ENCODE assay signal across 18 cellular contexts in the genomic region with DNA sequence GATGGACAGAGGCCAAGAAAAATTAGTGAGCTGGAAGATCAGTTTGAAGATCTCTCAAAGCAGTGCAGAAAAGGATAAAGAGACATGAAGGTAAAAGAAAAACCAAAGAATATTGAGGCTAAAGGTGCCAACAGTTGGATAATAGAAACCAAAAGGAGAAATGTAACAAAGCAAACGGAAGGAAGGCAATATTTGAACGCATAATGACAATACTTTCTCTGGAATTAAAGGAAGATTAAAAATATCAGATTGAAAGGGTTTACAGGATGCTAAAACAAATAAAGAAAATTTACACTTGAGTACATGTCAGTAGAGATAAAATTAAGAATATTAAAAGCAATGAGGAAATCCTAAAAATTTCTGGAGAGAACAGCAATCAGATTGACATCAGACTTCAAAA.
A peak's percentile ranks its signal among the peaks of the same experiment; 100 is the strongest.
DNase-seq lines count a peak whose midpoint lies in the region; ATAC-seq and TF ChIP-seq lines count a peak whose summit lies in the region.
"Had no signal": no experiment of that assay in that cellular context is flagged by ENCODE, and none has a peak within 500 bp of the region (broad histone marks: within the 10 kb centered on the region; RNA-seq: fewer than 3 reads in every experiment).

No MANE protein-coding gene starts in this region.

- H3K4me3 Mint-ChIP-seq in MCF 10A (ENCODE audit: unreplicated experiment) = no peak overlapping the region
- H3K4me3 Mint-ChIP-seq in activated CD8-positive, alpha-beta T cell treated with anti-CD3 and anti-CD28 coated beads, Interleukin-2, amount 10 ng/mL, durations not matched to agents 7 days and 5 days = no peak overlapping the region
- H3K4me3 Mint-ChIP-seq in natural killer cell treated with Interleukin-12 subunit alpha and Interleukin-12 subunit beta and Interleukin-15 and Interleukin-18, amount 100 ng/mL, for 72 hours = no peak overlapping the region
- H3K4me3 Mint-ChIP-seq: B cell; CD8-positive, alpha-beta T cell had no signal

- TF ChIP-seq CTCF in mammary epithelial cell (conservative IDR thresholded peaks at IDR 0.05 in 1 of 2, IDR thresholded peaks at IDR 0.05 in 1 of 2; ENCODE audit: extremely low read depth in 1 of 2, insufficient read depth in 1 of 2, low read depth in 1 of 2, low read length in 2 of 2) (no peak), MCF 10A (IDR thresholded peaks at IDR 0.05; ENCODE audit: unreplicated experiment) (no peak), VCaP (conservative IDR thresholded peaks at IDR 0.05) (no peak), parathyroid adenoma (IDR thresholded peaks at IDR 0.05) (no peak)

- H3K9me3 ChIP-seq in mammary epithelial cell (replicated peaks; ENCODE audit: insufficient read depth, low read length) (no peaks in the 10 kb centered on the region), parathyroid adenoma (ENCODE audit: control insufficient read depth, low read length) (no peaks in the 10 kb centered on the region)

- H3K9me3 Mint-ChIP-seq in MCF 10A (ENCODE audit: unreplicated experiment) = peaks cover 20% of the 10 kb centered on the region
- no peaks in the 10 kb centered on the region for H3K9me3 Mint-ChIP-seq in activated CD8-positive, alpha-beta T cell treated with anti-CD3 and anti-CD28 coated beads, Interleukin-2, amount 10 ng/mL, durations not matched to agents 7 days and 5 days (ENCODE audit: insufficient read depth)
- H3K9me3 Mint-ChIP-seq in natural killer cell treated with Interleukin-12 subunit alpha and Interleukin-12 subunit beta and Interleukin-15 and Interleukin-18, amount 100 ng/mL, for 72 hours = no peaks in the 10 kb centered on the region

- H3K9ac ChIP-seq in mammary epithelial cell (ENCODE audit: insufficient read depth, low read length) (no peak overlapping the region), parathyroid adenoma (no peak overlapping the region)
- H3K9ac ChIP-seq: BLaER1 treated with 17β-estradiol and CSF1 and Interleukin-3, amounts not matched to agents 10 nM and 100 nM had no signal

- CTCF ChIA-PET in mammary epithelial cell (lab: Charles Lee; ENCODE audit: low non-redundant PET) (no interaction called here), MCF 10A (lab: Yijun Ruan, JAX) (interaction anchor here (0.6 to 0.7 kb wide), 4 partner anchors 10 to 250 kb away, joined by 3 to 4 read pairs (median 4); no protein-coding TSS in a partner anchor)
- CTCF ChIA-PET in activated CD8-positive, alpha-beta T cell treated with anti-CD3 and anti-CD28 coated beads, Interleukin-2, amount 10 ng/mL, durations not matched to agents 7 days and 5 days (lab: Charles Lee) = interaction anchor here (1.4 kb wide), 1 partner anchor 57 kb away, joined by 4 read pairs; no protein-coding TSS in a partner anchor

- H3K27ac Mint-ChIP-seq in MCF 10A (ENCODE audit: low read depth, unreplicated experiment) = no peak overlapping the region
- H3K27ac Mint-ChIP-seq in activated CD8-positive, alpha-beta T cell treated with anti-CD3 and anti-CD28 coated beads, Interleukin-2, amount 10 ng/mL, durations not matched to agents 7 days and 5 days = no peak overlapping the region
- no peak overlapping the region for H3K27ac Mint-ChIP-seq in natural killer cell treated with Interleukin-12 subunit alpha and Interleukin-12 subunit beta and Interleukin-15 and Interleukin-18, amount 100 ng/mL, for 72 hours
- H3K27ac Mint-ChIP-seq: B cell; CD8-positive, alpha-beta T cell had no signal

- no peaks in the 10 kb centered on the region for H4K20me1 ChIP-seq in mammary epithelial cell (ENCODE audit: insufficient read depth, low read length)
- H4K20me1 ChIP-seq: BLaER1 treated with 17β-estradiol and CSF1 and Interleukin-3, amounts not matched to agents 10 nM and 100 nM had no signal

- no TSS peak for BruUV-seq in mammary epithelial cell (replicated peaks; lab: Mats Ljungman, UMichigan)
- no TSS peak for BruUV-seq in MCF 10A (replicated peaks; lab: Mats Ljungman, UMichigan)

- H3K36me3 ChIP-seq in mammary epithelial cell (ENCODE audit: insufficient read depth, low read length) (no peaks in the 10 kb centered on the region), parathyroid adenoma (ENCODE audit: control insufficient read depth, insufficient read depth, low read length) (no peaks in the 10 kb centered on the region)
- H3K36me3 ChIP-seq: BLaER1 treated with 17β-estradiol and CSF1 and Interleukin-3, amounts not matched to agents 10 nM and 100 nM had no signal

- H3K27ac ChIP-seq in mammary epithelial cell (ENCODE audit: insufficient read depth, low read depth, low read length) (no peak overlapping the region), VCaP (peak overlapping the region; percentile 97), parathyroid adenoma (no peak overlapping the region)
- H3K27ac ChIP-seq: BLaER1 treated with 17β-estradiol and CSF1 and Interleukin-3, amounts not matched to agents 10 nM and 100 nM had no signal

- 57% methylated on average over 2 of the region's 2 CpGs for WGBS in mammary epithelial cell (ENCODE audit: low coverage, missing lambda C conversion rate)

- peaks cover 21% of the 10 kb centered on the region for H3K4me1 ChIP-seq in mammary epithelial cell (ENCODE audit: insufficient read depth, low read length)
- peaks cover 3% of the 10 kb centered on the region for H3K4me1 ChIP-seq in parathyroid adenoma

- peak overlapping the region; percentile 86 for H2AFZ ChIP-seq in mammary epithelial cell (ENCODE audit: low read depth, low read length)
- H2AFZ ChIP-seq in parathyroid adenoma = no peak overlapping the region

- ATAC-seq in activated CD8-positive, alpha-beta T cell treated with anti-CD3 and anti-CD28 coated beads, Interleukin-2, amount 10 ng/mL, durations not matched to agents 7 days and 5 days = no peak
- ATAC-seq in natural killer cell treated with Interleukin-12 subunit alpha and Interleukin-12 subunit beta and Interleukin-15 and Interleukin-18, amount 100 ng/mL, for 72 hours = no peak
- no peak for ATAC-seq in GM21723 (IDR thresholded peaks at IDR 0.05; ENCODE audit: unreplicated experiment)
- ATAC-seq: CD8-positive, alpha-beta T cell; HCT116; HepG2 had no signal

- no peaks in the 10 kb centered on the region for H3K27me3 ChIP-seq in mammary epithelial cell (ENCODE audit: insufficient read depth, low read length)
- H3K27me3 ChIP-seq in parathyroid adenoma (ENCODE audit: control insufficient read depth, insufficient read depth, low read length) = no peaks in the 10 kb centered on the region
- H3K27me3 ChIP-seq: BLaER1 treated with 17β-estradiol and CSF1 and Interleukin-3, amounts not matched to agents 10 nM and 100 nM had no signal

- peaks cover 9% of the 10 kb centered on the region for H3K4me1 Mint-ChIP-seq in MCF 10A (ENCODE audit: insufficient read depth, unreplicated experiment)
- no peaks in the 10 kb centered on the region for H3K4me1 Mint-ChIP-seq in activated CD8-positive, alpha-beta T cell treated with anti-CD3 and anti-CD28 coated beads, Interleukin-2, amount 10 ng/mL, durations not matched to agents 7 days and 5 days (ENCODE audit: low read depth)
- H3K4me1 Mint-ChIP-seq in natural killer cell treated with Interleukin-12 subunit alpha and Interleukin-12 subunit beta and Interleukin-15 and Interleukin-18, amount 100 ng/mL, for 72 hours (ENCODE audit: low read depth in 2 of 2) = no peaks in the 10 kb centered on the region

- POLR2A ChIA-PET in MCF 10A (lab: Yijun Ruan, JAX) = interaction anchor here (0.6 kb wide), 1 partner anchor 781 kb away, joined by 3 read pairs; no protein-coding TSS in a partner anchor
- POLR2A ChIA-PET in activated CD8-positive, alpha-beta T cell treated with anti-CD3 and anti-CD28 coated beads, Interleukin-2, amount 10 ng/mL, durations not matched to agents 7 days and 5 days (lab: Charles Lee) = no interaction called here

- H3K27me3 Mint-ChIP-seq in MCF 10A (ENCODE audit: insufficient read depth, unreplicated experiment) = no peaks in the 10 kb centered on the region
- peaks cover 19% of the 10 kb centered on the region for H3K27me3 Mint-ChIP-seq in activated CD8-positive, alpha-beta T cell treated with anti-CD3 and anti-CD28 coated beads, Interleukin-2, amount 10 ng/mL, durations not matched to agents 7 days and 5 days (ENCODE audit: low read depth)
- H3K27me3 Mint-ChIP-seq in natural killer cell treated with Interleukin-12 subunit alpha and Interleukin-12 subunit beta and Interleukin-15 and Interleukin-18, amount 100 ng/mL, for 72 hours = peaks cover 16 to 32% of the 10 kb centered on the region in 2 donors
- H3K27me3 Mint-ChIP-seq: B cell had no signal

- no peak overlapping the region for H3K4me3 ChIP-seq in mammary epithelial cell (replicated peaks in 1 of 3; ENCODE audit: insufficient read depth in 1 of 3, low read depth in 2 of 3, low read length in 3 of 3)
- no peak overlapping the region for H3K4me3 ChIP-seq in parathyroid adenoma (ENCODE audit: low read depth, low read length)
- H3K4me3 ChIP-seq: BLaER1 treated with 17β-estradiol and CSF1 and Interleukin-3, amounts not matched to agents 10 nM and 100 nM had no signal

- no peaks in the 10 kb centered on the region for H3K36me3 Mint-ChIP-seq in MCF 10A (ENCODE audit: insufficient read depth, unreplicated experiment)
- no peaks in the 10 kb centered on the region for H3K36me3 Mint-ChIP-seq in activated CD8-positive, alpha-beta T cell treated with anti-CD3 and anti-CD28 coated beads, Interleukin-2, amount 10 ng/mL, durations not matched to agents 7 days and 5 days (ENCODE audit: low read depth)
- H3K36me3 Mint-ChIP-seq in natural killer cell treated with Interleukin-12 subunit alpha and Interleukin-12 subunit beta and Interleukin-15 and Interleukin-18, amount 100 ng/mL, for 72 hours = peaks cover 6% of the 10 kb centered on the region
- H3K36me3 Mint-ChIP-seq: CD8-positive, alpha-beta T cell had no signal

- H3K79me2 ChIP-seq in mammary epithelial cell (ENCODE audit: insufficient read depth, low read length) = no peaks in the 10 kb centered on the region
- H3K79me2 ChIP-seq in parathyroid adenoma = no peaks in the 10 kb centered on the region

- DNase-seq in mammary epithelial cell (no peak), MCF 10A (ENCODE audit: unreplicated experiment) (no peak)
- no peak for DNase-seq in activated CD8-positive, alpha-beta T cell treated with anti-CD3 and anti-CD28 coated beads, Interleukin-2, amount 10 ng/mL, durations not matched to agents 7 days and 5 days
- no peak for DNase-seq in natural killer cell treated with Interleukin-12 subunit alpha and Interleukin-12 subunit beta and Interleukin-15 and Interleukin-18, amount 100 ng/mL, for 72 hours (ENCODE audit: low spot score)
- DNase-seq: 8988T; Calu3; CD8-positive, alpha-beta T cell; DMS79 treated with DMSO at 0.1 percent for 48 hours; GF-D8; GOT3; H7 had no signal

- dilution Hi-C loops in mammary epithelial cell (cut with HindIII; ENCODE audit: low sequenced_read_pairs) = no loop called here

- intact Hi-C loops in mammary epithelial cell (cut with micrococcal nuclease) = no loop called here
- intact Hi-C loops in MCF 10A (cut with micrococcal nuclease) = no loop called here

- in situ Hi-C loops in mammary epithelial cell (cut with MboI; ENCODE audit: low sequenced_read_pairs in 2 of 2) = no loop called here

- no peak overlapping the region for H3K4me2 ChIP-seq in mammary epithelial cell (ENCODE audit: insufficient read depth, low read depth, low read length)
- peak overlapping the region; percentile 9 for H3K4me2 ChIP-seq in parathyroid adenoma (ENCODE audit: low read length)
- H3K4me2 ChIP-seq: BLaER1 treated with 17β-estradiol and CSF1 and Interleukin-3, amounts not matched to agents 10 nM and 100 nM had no signal
